ENCODE assay signal across 10 cellular contexts in the genomic region with DNA sequence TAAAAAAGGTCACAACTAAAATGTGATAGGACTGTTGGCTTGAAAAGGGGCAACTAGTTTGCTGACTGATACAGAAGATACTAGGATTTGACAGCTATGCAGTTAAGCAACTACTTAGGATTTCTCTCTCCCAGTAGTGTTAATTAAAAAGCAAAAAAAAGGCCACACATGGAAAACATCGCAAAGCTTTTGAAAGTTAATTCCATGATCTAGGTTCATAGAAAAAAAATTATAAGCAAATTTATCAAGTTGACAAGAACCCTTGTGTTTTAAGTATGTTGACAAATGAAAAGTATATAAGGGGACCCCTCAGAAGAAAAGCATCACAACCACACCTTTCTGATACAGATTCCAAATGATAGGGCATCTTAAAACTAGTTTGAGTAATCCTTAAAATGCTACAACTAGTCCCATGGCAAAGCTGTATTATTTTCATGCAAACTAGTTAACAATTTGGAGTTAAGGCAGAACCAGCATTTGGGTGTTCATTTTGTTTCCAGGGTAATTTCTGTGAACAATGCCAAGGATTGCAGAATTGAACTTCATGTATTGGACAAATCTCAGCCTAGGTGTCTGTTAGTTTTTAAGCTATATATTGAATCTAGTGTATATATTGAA. TPM values are rescaled to one million over a fixed set of nuclear protein-coding genes. Genes with fewer than 3 reads are reported as not detected.
DNase-seq lines count a peak whose midpoint lies in the region; ATAC-seq, FAIRE-seq and TF ChIP-seq lines count a peak whose summit lies in the region.
"Had no signal": no experiment of that assay in that cellular context is flagged by ENCODE, and none has a peak within 500 bp of the region (broad histone marks: within the 10 kb centered on the region; RNA-seq: fewer than 3 reads in every experiment).

No MANE protein-coding gene starts in this region.

- H3K27me3 Mint-ChIP-seq in T-helper 17 cell: no peaks in the 10 kb centered on the region

- no peaks in the 10 kb centered on the region for H3K9me3 ChIP-seq in T-helper 17 cell (ENCODE audit: control insufficient read depth, low read length, poor library complexity, severe bottlenecking)
- H3K9me3 ChIP-seq in mesenchymal stem cell (ENCODE audit: control insufficient read depth, low read length): no peaks in the 10 kb centered on the region

- peaks cover 0 to 72% of the 10 kb centered on the region in 2 experiments for H3K36me3 ChIP-seq in mesenchymal stem cell (ENCODE audit: control insufficient read depth in 1 of 2, insufficient read depth in 2 of 2, low read depth in 1 of 2, low read length in 2 of 2)

- H2BK120ac ChIP-seq in mesenchymal stem cell (ENCODE audit: low read depth, low read length): no peak overlapping the region

- peaks cover 31% of the 10 kb centered on the region for H3K4me1 Mint-ChIP-seq in T-helper 17 cell

- FAIRE-seq in GM12891 (lab: Jason Lieb, UNC): no peak

- H2BK15ac ChIP-seq in mesenchymal stem cell (ENCODE audit: low read depth, poor library complexity, severe bottlenecking): no peak overlapping the region

- peak overlapping the region; percentile 87 for H3K27ac Mint-ChIP-seq in T-helper 17 cell

- peaks cover 2% of the 10 kb centered on the region for H3K36me3 Mint-ChIP-seq in T-helper 17 cell (ENCODE audit: low read depth)

- H3K79me1 ChIP-seq in mesenchymal stem cell (replicated peaks; ENCODE audit: low read length, poor library complexity, severe bottlenecking): no peaks in the 10 kb centered on the region

- ATAC-seq in T-helper 17 cell (no peak), GM18502 (IDR thresholded peaks at IDR 0.05; ENCODE audit: poor library complexity, unreplicated experiment) (no peak)

- H4K91ac ChIP-seq in mesenchymal stem cell (ENCODE audit: low read length): no peak overlapping the region

- H3K4me1 ChIP-seq in mesenchymal stem cell (ENCODE audit: control insufficient read depth, insufficient read depth, low read depth, low read length): peaks cover 2% of the 10 kb centered on the region

- no CpG with 5 or more reads among the region's 1 CpG for WGBS in mesenchymal stem cell
- 72 to 73% methylated on average over 1 of the region's 1 CpG for WGBS in lower leg skin, 2 donors

- no peak overlapping the region for H3K23ac ChIP-seq in mesenchymal stem cell (ENCODE audit: low read length in 2 of 2)

- intact Hi-C loops in lower leg skin (cut with DNase I; ENCODE audit: low total_unique reads): no loop called here

- TF ChIP-seq POLR2A in GM12891 (IDR thresholded peaks at IDR 0.05; ENCODE audit: low read depth, low read length) (peak; percentile 80), lower leg skin (IDR thresholded peaks at IDR 0.05) (no peak)

- H3K4me2 ChIP-seq in mesenchymal stem cell (ENCODE audit: low read length, poor library complexity, severe bottlenecking): no peak overlapping the region

- H3K4me3 Mint-ChIP-seq in T-helper 17 cell: no peak overlapping the region

- TF ChIP-seq CTCF in 22Rv1 (IDR thresholded peaks at IDR 0.05) (no peak), lower leg skin (IDR thresholded peaks at IDR 0.05) (no peak)

- H2AFZ ChIP-seq in mesenchymal stem cell (ENCODE audit: low read depth, low read length): no peak overlapping the region

- no peak overlapping the region for H3K14ac ChIP-seq in mesenchymal stem cell (ENCODE audit: low read length in 2 of 2)

- H2BK5ac ChIP-seq in mesenchymal stem cell (ENCODE audit: low read depth, low read length, poor library complexity, severe bottlenecking): no peak overlapping the region

- H4K8ac ChIP-seq in mesenchymal stem cell (ENCODE audit: low read length): no peak overlapping the region

- no peak overlapping the region for H2AK5ac ChIP-seq in mesenchymal stem cell (ENCODE audit: low read length, severe bottlenecking)

- no peak for DNase-seq in GM12891 (ENCODE audit: insufficient read length, low spot score)
- DNase-seq in T-helper 17 cell: no peak
- no peak for DNase-seq in mesenchymal stem cell
- no peak for DNase-seq in NCI-H146 treated with DMSO at 0.1 percent for 48 hours (lab: John Stamatoyannopoulos, UW; ENCODE audit: unreplicated experiment)
- no peak for DNase-seq in lower leg skin (ENCODE audit: low spot score in 2 of 2)
- DNase-seq in NCI-H1092 (lab: John Stamatoyannopoulos, UW): no peak
- DNase-seq: head of caudate nucleus, NCI-H510A had no signal

- no peak overlapping the region for H3K18ac ChIP-seq in mesenchymal stem cell (ENCODE audit: low read depth in 1 of 2, low read length in 2 of 2)

- H3K27ac ChIP-seq in 22Rv1 (peak overlapping the region; percentile 57), mesenchymal stem cell (ENCODE audit: low read length, poor library complexity, severe bottlenecking) (peak overlapping the region; percentile 32)

- H3K9ac ChIP-seq in mesenchymal stem cell (ENCODE audit: low read length): peak overlapping the region; percentile 48

- H2BK12ac ChIP-seq in mesenchymal stem cell (ENCODE audit: low read length in 2 of 2): no peak overlapping the region

- H3K4ac ChIP-seq in mesenchymal stem cell (ENCODE audit: low read depth in 1 of 2, low read length in 2 of 2): no peak overlapping the region

- H3K27me3 ChIP-seq in mesenchymal stem cell (ENCODE audit: control insufficient read depth in 1 of 2, insufficient read depth in 1 of 2, low read length in 2 of 2): no peaks in the 10 kb centered on the region

- H3K4me3 ChIP-seq in mesenchymal stem cell (ENCODE audit: insufficient read depth in 1 of 2, low read depth in 1 of 2, low read length in 2 of 2) (no peak overlapping the region), lower leg skin (ENCODE audit: low read depth, poor library complexity, severe bottlenecking) (no peak overlapping the region)

TF ChIP-seq in GM12891, 5 proteins besides CTCF, POLR2A, EP300 and RAD21:
- TF ChIP-seq POU2F2 (IDR thresholded peaks at IDR 0.05; ENCODE audit: low read depth, low read length): no peak
- TF ChIP-seq SPI1 (IDR thresholded peaks at IDR 0.05; ENCODE audit: low read depth, low read length): no peak
- TF ChIP-seq PAX5 (IDR thresholded peaks at IDR 0.05; ENCODE audit: insufficient read depth, low read length, severe bottlenecking): no peak
- TF ChIP-seq TAF1 (IDR thresholded peaks at IDR 0.05; ENCODE audit: low read depth, low read length): no peak
- TF ChIP-seq POLR2AphosphoS5 (IDR thresholded peaks at IDR 0.05; ENCODE audit: low read depth, low read length): peak; percentile 73

RNA-seq across cellular contexts. Expression of gene PNRC2, which starts 4.1 kb away (rescaled TPM):
- polyA plus RNA-seq in GM12891 (2012; ENCODE audit: low read depth, missing spikeins): 101 TPM
- total RNA-seq in T-helper 17 cell: 100 to 1,000 TPM; 121 to 149 TPM
- polyA plus RNA-seq in mesenchymal stem cell (2013, experiment 1 of 2): 74.1 TPM
- 72.8 TPM for polyA plus RNA-seq in mesenchymal stem cell (2013, experiment 2 of 2)
- 10 to 100 TPM; 65.0 to 84.6 (median 80.0) TPM for total RNA-seq in lower leg skin

RNA-seq across cellular contexts. Expression of gene SRSF10, which starts 16.4 kb away (rescaled TPM):
- 132 TPM for polyA plus RNA-seq in GM12891 (2012; ENCODE audit: low read depth, missing spikeins)
- 100 to 1,000 TPM; 232 to 239 TPM for total RNA-seq in T-helper 17 cell
- 56.5 TPM for polyA plus RNA-seq in mesenchymal stem cell (2013, experiment 1 of 2)
- polyA plus RNA-seq in mesenchymal stem cell (2013, experiment 2 of 2): 54.6 TPM
- 10 to 100 TPM; 41.3 to 68.3 (median 47.4) TPM for total RNA-seq in lower leg skin

RNA-seq across cellular contexts. Expression of gene CNR2, which starts 50.6 kb away (rescaled TPM):
- polyA plus RNA-seq in GM12891 (2012; ENCODE audit: low read depth, missing spikeins): 3.7 TPM
- under 1 TPM; 0.13 to 0.85 TPM for total RNA-seq in T-helper 17 cell
- polyA plus RNA-seq in mesenchymal stem cell (2013, experiment 1 of 2): not detected
- not detected for polyA plus RNA-seq in mesenchymal stem cell (2013, experiment 2 of 2)
- not detected for total RNA-seq in lower leg skin
